In the genomic region with DNA sequence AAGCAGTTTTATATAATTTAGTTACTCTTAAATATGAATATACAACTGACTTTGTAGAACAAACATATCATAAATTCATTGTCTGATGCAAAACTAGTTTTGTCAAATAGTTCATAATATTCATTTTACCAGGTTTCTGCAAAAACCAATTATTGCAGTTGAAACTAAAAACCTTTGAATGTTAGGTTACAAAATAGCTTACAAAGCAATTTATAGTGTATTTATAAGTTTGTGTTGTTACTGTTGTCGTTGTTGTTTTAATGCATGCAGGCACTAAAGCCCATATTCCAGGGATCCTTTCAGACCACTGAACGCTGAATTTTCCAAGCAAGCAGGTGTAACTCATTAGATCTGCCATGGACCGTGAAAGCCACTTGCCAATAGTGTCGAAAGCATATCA, we compare ENCODE assay signal across 16 cellular contexts.
DNase-seq lines count a peak whose midpoint lies in the region; ATAC-seq, FAIRE-seq and TF ChIP-seq lines count a peak whose summit lies in the region.
"Had no signal": no experiment of that assay in that cellular context is flagged by ENCODE, and none has a peak within 500 bp of the region (broad histone marks: within the 10 kb centered on the region; RNA-seq: fewer than 3 reads in every experiment).

No MANE protein-coding gene starts in this region.

- POLR2A ChIA-PET in K562 (lab: Yijun Ruan, JAX), result no interaction called here

- no peak overlapping the region for H3K4me3 ChIP-seq in K562
- H3K4me3 ChIP-seq: BLaER1 had no signal

- no peak overlapping the region for H3K4me2 ChIP-seq in K562 (ENCODE audit: insufficient read depth, low read length)
- H3K4me2 ChIP-seq: BLaER1 had no signal

- H2AFZ ChIP-seq in K562 (ENCODE audit: low read depth, low read length), result no peak overlapping the region

- no peaks in the 10 kb centered on the region for H4K20me1 ChIP-seq in K562 (replicated peaks; ENCODE audit: control insufficient read depth, insufficient read depth, low read length)
- H4K20me1 ChIP-seq: BLaER1 had no signal

- FAIRE-seq in K562 (lab: Jason Lieb, UNC), result no peak
- FAIRE-seq: GM19239 had no signal

- no peak for TF ChIP-seq CTCF in K562 (IDR thresholded peaks at IDR 0.05 in 2 of 3, conservative IDR thresholded peaks at IDR 0.05 in 1 of 3; ENCODE audit: insufficient read depth in 2 of 3, low read depth in 1 of 3, low read length in 3 of 3)

- no peak for TF ChIP-seq RAD21 in K562 (CRISPR knock-in tag; conservative IDR thresholded peaks at IDR 0.05 in 1 of 2, IDR thresholded peaks at IDR 0.05 in 1 of 2)

- peaks cover 5% of the 10 kb centered on the region; the same call in 2 of the 3 replicates for H3K79me2 ChIP-seq in K562 (ENCODE audit: control insufficient read depth, insufficient read depth, low read length)

- no peak for TF ChIP-seq EP300 in K562 (IDR thresholded peaks at IDR 0.05; ENCODE audit: low read length)

- no peaks in the 10 kb centered on the region for H3K36me3 ChIP-seq in K562 (ENCODE audit: control insufficient read depth, insufficient read depth, low read length)
- H3K36me3 ChIP-seq: BLaER1 had no signal

- intact Hi-C loops in K562 (cut with micrococcal nuclease), result no loop called here

- no peaks in the 10 kb centered on the region for H3K9me1 ChIP-seq in K562 (ENCODE audit: control insufficient read depth, insufficient read depth, low read length)

- 39% methylated on average over 4 of the region's 4 CpGs for WGBS in K562 (ENCODE audit: insufficient coverage, low coverage, missing lambda C conversion rate)

- H3K9me3 ChIP-seq in K562 (replicated peaks; ENCODE audit: control insufficient read depth, insufficient read depth, low read depth, low read length), result no peaks in the 10 kb centered on the region

- no peak overlapping the region for H3K27ac ChIP-seq in K562 (ENCODE audit: extremely low read depth, low read depth, low read length)
- H3K27ac ChIP-seq: 22Rv1, BLaER1 had no signal

- in situ Hi-C loops in K562 (cut with MboI), result no loop called here

- H3K4me1 ChIP-seq in K562 (replicated peaks in 1 of 2; ENCODE audit: control insufficient read depth in 2 of 2, insufficient read depth in 2 of 2, low read length in 2 of 2), result no peaks in the 10 kb centered on the region
- H3K4me1 ChIP-seq: BLaER1 had no signal

- no peak for ATAC-seq in K562

- CTCF ChIA-PET in K562 (lab: Yijun Ruan, JAX; ENCODE audit: low intra/inter-chr PET ratio), result no interaction called here

- no TSS peak for BruUV-seq in K562 (replicated peaks; lab: Mats Ljungman, UMichigan)

- DNase-seq in DMS53 (lab: John Stamatoyannopoulos, UW) (peak; percentile 30), DMS53 treated with DMSO at 0.1 percent for 48 hours (lab: John Stamatoyannopoulos, UW; ENCODE audit: unreplicated experiment) (no peak), NCI-H510A treated with DMSO at 0.1 percent for 48 hours (lab: John Stamatoyannopoulos, UW) (peak; percentile 15), NCI-H510A (lab: John Stamatoyannopoulos, UW) (no peak), K562 (ENCODE audit: extremely low read depth in 1 of 4, low spot score in 3 of 4) (no peak), HPDE6-E6E7 (ENCODE audit: extremely low spot score) (no peak)
- DNase-seq in stimulated activated CD4-positive, alpha-beta T cell treated with anti-CD3 and anti-CD28 coated beads, Interleukin-12 subunit alpha, Interleukin-12 subunit beta, amount 100 ng/mL, for 4 hours, result no peak
- DNase-seq: AML-193; CD8-positive, alpha-beta memory T cell; DND-41; GDM1; GOT3; H9 had no signal

- no peak for TF ChIP-seq POLR2A in K562 (conservative IDR thresholded peaks at IDR 0.05)

- no peak overlapping the region for H3K9ac ChIP-seq in K562 (ENCODE audit: insufficient read depth in 1 of 2, low read depth in 2 of 2, low read length in 2 of 2)
- H3K9ac ChIP-seq: BLaER1 had no signal

- H3K27me3 ChIP-seq in K562 (ENCODE audit: control insufficient read depth in 2 of 2, insufficient read depth in 2 of 2, low read length in 2 of 2), result no peaks in the 10 kb centered on the region
- H3K27me3 ChIP-seq: BLaER1 had no signal

TF ChIP-seq in K562, 482 proteins besides CTCF, POLR2A, EP300 and RAD21:
- TF ChIP-seq THAP7 (CRISPR knock-in tag; IDR thresholded peaks at IDR 0.05) (no peak), MAFG (tag; conservative IDR thresholded peaks at IDR 0.05) (peak; percentile 43; the same call in 1 of the 2 replicates), MAFF (IDR thresholded peaks at IDR 0.05; ENCODE audit: low read length) (peak; percentile 49; the same call in 1 of the 2 replicates), CBFA2T2 (conservative IDR thresholded peaks at IDR 0.05) (no peak), TRIM24 (IDR thresholded peaks at IDR 0.05) (no peak), ZNF212 (CRISPR knock-in tag; IDR thresholded peaks at IDR 0.05) (no peak), ELK3 (CRISPR knock-in tag; IDR thresholded peaks at IDR 0.05) (no peak), MEIS2 (IDR thresholded peaks at IDR 0.05; ENCODE audit: partially characterized antibody) (no peak), TEAD1 (CRISPR knock-in tag; IDR thresholded peaks at IDR 0.05) (no peak), ZNF316 (IDR thresholded peaks at IDR 0.05) (peak; percentile 75), ARID1B (IDR thresholded peaks at IDR 0.05) (no peak), ZNF696 (CRISPR knock-in tag; conservative IDR thresholded peaks at IDR 0.05) (no peak), MAFK (IDR thresholded peaks at IDR 0.05; ENCODE audit: low read length) (peak; percentile 59; the same call in 1 of the 2 replicates), TSHZ1 (CRISPR knock-in tag; IDR thresholded peaks at IDR 0.05) (no peak), C11orf30 (IDR thresholded peaks at IDR 0.05; ENCODE audit: low read depth) (peak; percentile 62), SNIP1 (IDR thresholded peaks at IDR 0.05; ENCODE audit: low read depth) (no peak)
TF ChIP-seq in K562: peak in this region for 5.

Comparison
In these comparisons a context has a peak if more than half of its experiments do, and no peak if none do; other contexts are left out.
1. DNase-seq: peak in DMS53 (single experiment) and NCI-H510A treated with DMSO at 0.1 percent for 48 hours (single experiment); none in DMS53 treated with DMSO at 0.1 percent for 48 hours (single experiment), NCI-H510A (single experiment), K562 (0 of 4), HPDE6-E6E7 (single experiment) and stimulated activated CD4-positive, alpha-beta T cell treated with anti-CD3 and anti-CD28 coated beads, Interleukin-12 subunit alpha, Interleukin-12 subunit beta, amount 100 ng/mL, for 4 hours (single experiment).